ENCODE assay signal across 26 cellular contexts in genomic region chr11:7558046-7558445, GRCh38. TPM values are rescaled to one million over a fixed set of nuclear protein-coding genes. Genes with fewer than 3 reads are reported as not detected.
"Had no signal": no experiment of that assay in that cellular context is flagged by ENCODE, and none has a peak within 500 bp of the region (broad histone marks: within the 10 kb centered on the region; RNA-seq: fewer than 3 reads in every experiment).

No MANE protein-coding gene starts in this region.

- H3K4me2 ChIP-seq: hepatocyte had no signal

- H3K27me3 ChIP-seq: hepatocyte, ovary, stomach, testis, thyroid gland, transverse colon, upper lobe of left lung, vagina had no signal

- H3K27me3 Mint-ChIP-seq: progenitor cell of endocrine pancreas; stimulated activated naive B cell treated with anti-CD40 and anti-IgM and Interleukin-4, amounts not matched to agents 10 μg/mL and 1 μg/mL and 100 μg/mL, for 72 hours had no signal

- H3K36me3 Mint-ChIP-seq: natural killer cell treated with Interleukin-12 subunit alpha and Interleukin-12 subunit beta and Interleukin-15 and Interleukin-18, amount 100 ng/mL, for 72 hours had no signal

- H3K4me3 Mint-ChIP-seq: naive thymus-derived CD4-positive, alpha-beta T cell; natural killer cell treated with Interleukin-12 subunit alpha and Interleukin-12 subunit beta and Interleukin-15 and Interleukin-18, amount 100 ng/mL, for 72 hours; stimulated activated naive B cell treated with anti-CD40 and anti-IgM and Interleukin-4, amounts not matched to agents 10 μg/mL and 1 μg/mL and 100 μg/mL, for 72 hours had no signal

- H2AFZ ChIP-seq: hepatocyte had no signal

- H3K27ac ChIP-seq: hepatocyte, lower lobe of right lung, ovary, skin epidermis, stomach, testis, transverse colon, upper lobe of left lung, vagina had no signal

- H3K4me1 ChIP-seq: lower lobe of right lung, upper lobe of left lung had no signal

- H3K9me3 ChIP-seq: lower lobe of right lung, mucosa of descending colon, ovary, stomach, testis, thyroid gland, transverse colon, upper lobe of left lung, vagina had no signal

- H3K9me3 Mint-ChIP-seq: naive thymus-derived CD4-positive, alpha-beta T cell; natural killer cell treated with Interleukin-12 subunit alpha and Interleukin-12 subunit beta and Interleukin-15 and Interleukin-18, amount 100 ng/mL, for 72 hours; stimulated activated naive B cell treated with anti-CD40 and anti-IgM and Interleukin-4, amounts not matched to agents 10 μg/mL and 1 μg/mL and 100 μg/mL, for 72 hours had no signal

- ATAC-seq: lower lobe of right lung; mucosa of descending colon; naive thymus-derived CD4-positive, alpha-beta T cell; natural killer cell treated with Interleukin-12 subunit alpha and Interleukin-12 subunit beta and Interleukin-15 and Interleukin-18, amount 100 ng/mL, for 72 hours; sciatic nerve; stimulated activated naive B cell treated with anti-CD40 and anti-IgM and Interleukin-4, amounts not matched to agents 10 μg/mL and 1 μg/mL and 100 μg/mL, for 72 hours; stimulated activated naive CD8-positive, alpha-beta T cell treated with anti-CD3 and anti-CD28 coated beads, Interleukin-15, Interleukin-2, amounts not matched to agents 100 U/mL and 50 U/mL, for 24 hours had no signal

- H3K36me3 ChIP-seq: lower lobe of right lung, ovary, stomach, thyroid gland, transverse colon, upper lobe of left lung, vagina had no signal

- H3K27ac Mint-ChIP-seq: naive thymus-derived CD4-positive, alpha-beta T cell; natural killer cell treated with Interleukin-12 subunit alpha and Interleukin-12 subunit beta and Interleukin-15 and Interleukin-18, amount 100 ng/mL, for 72 hours; progenitor cell of endocrine pancreas; stimulated activated naive B cell treated with anti-CD40 and anti-IgM and Interleukin-4, amounts not matched to agents 10 μg/mL and 1 μg/mL and 100 μg/mL, for 72 hours had no signal

- H3K4me3 ChIP-seq: hepatocyte, lower lobe of right lung, mucosa of descending colon, ovary, skin epidermis, stomach, testis, thyroid gland, transverse colon, upper lobe of left lung, vagina had no signal

- DNase-seq: islet precursor cell; lower lobe of right lung; mammary epithelial cell; mesenchymal stem cell; mucosa of descending colon; naive thymus-derived CD4-positive, alpha-beta T cell; ovary; right cardiac atrium; stimulated activated CD4-positive, alpha-beta T cell treated with anti-CD3 and anti-CD28 coated beads, Interleukin-12 subunit alpha, Interleukin-12 subunit beta, amount 100 ng/mL, for 4 hours; stimulated activated CD4-positive, alpha-beta T cell treated with anti-CD3 and anti-CD28 coated beads, Interleukin-15, amount 100 ng/mL, for 24 hours; stimulated activated CD4-positive, alpha-beta T cell treated with anti-CD3 and anti-CD28 coated beads, Interleukin-2, amount 100 ng/mL, for 24 hours; stimulated activated CD4-positive, alpha-beta T cell treated with anti-CD3 and anti-CD28 coated beads, Interleukin-4, amount 100 ng/mL, for 1 hour; stimulated activated naive B cell treated with anti-CD40 and anti-IgM and Interleukin-4, amounts not matched to agents 10 μg/mL and 1 μg/mL and 100 μg/mL, for 72 hours; stimulated activated naive CD8-positive, alpha-beta T cell treated with anti-CD3 and anti-CD28 coated beads, Interleukin-15, Interleukin-2, amounts not matched to agents 100 U/mL and 50 U/mL, for 24 hours; stomach; testis; thyroid gland; transverse colon; upper lobe of left lung had no signal

RNA-seq across cellular contexts. Expression of gene PPFIBP2, which starts 44.2 kb away (rescaled TPM):
- polyA plus RNA-seq: neural cell had no signal
